Comparison of ENCODE assay signal across 9 cellular contexts in genomic region chr20:56343861-56344381, GRCh38. TPM values are rescaled to one million over a fixed set of nuclear protein-coding genes. Genes with fewer than 3 reads are reported as not detected.
DNase-seq lines count a peak whose midpoint lies in the region; FAIRE-seq and TF ChIP-seq lines count a peak whose summit lies in the region.
"Had no signal": no experiment of that assay in that cellular context is flagged by ENCODE, and none has a peak within 500 bp of the region (broad histone marks: within the 10 kb centered on the region; RNA-seq: fewer than 3 reads in every experiment).

No MANE protein-coding gene starts in this region.

- H3K4me1 ChIP-seq in BLaER1: no peaks in the 10 kb centered on the region
- H3K4me1 ChIP-seq in astrocyte (ENCODE audit: insufficient read depth, low read length): peaks cover 4% of the 10 kb centered on the region

- TF ChIP-seq CTCF in astrocyte (IDR thresholded peaks at IDR 0.05; ENCODE audit: insufficient read depth, low read depth, low read length): peak; percentile 42

- H4K20me1 ChIP-seq in BLaER1: no peaks in the 10 kb centered on the region
- no peaks in the 10 kb centered on the region for H4K20me1 ChIP-seq in astrocyte (ENCODE audit: insufficient read depth, low read length)

- FAIRE-seq in GM19239 (lab: Jason Lieb, UNC): no peak
- FAIRE-seq in astrocyte (lab: Jason Lieb, UNC): no peak

- no peaks in the 10 kb centered on the region for H3K4me1 Mint-ChIP-seq in astrocyte (ENCODE audit: low read depth, unreplicated experiment)

- no peaks in the 10 kb centered on the region for H3K9me3 ChIP-seq in BLaER1
- H3K9me3 ChIP-seq in astrocyte (ENCODE audit: insufficient read depth, low read depth, low read length): no peaks in the 10 kb centered on the region
- H3K9me3 ChIP-seq in iPS-18c (ENCODE audit: control insufficient read depth, insufficient read depth, low read length): no peaks in the 10 kb centered on the region

- no peak overlapping the region for H3K27ac Mint-ChIP-seq in astrocyte (ENCODE audit: unreplicated experiment)

- no peak overlapping the region for H3K9ac ChIP-seq in BLaER1
- no peak overlapping the region for H3K9ac ChIP-seq in astrocyte (ENCODE audit: low read length)
- H3K9ac ChIP-seq: KMS-11 had no signal

- no peaks in the 10 kb centered on the region for H3K36me3 Mint-ChIP-seq in astrocyte (ENCODE audit: low read depth, unreplicated experiment)

- H3K4me3 Mint-ChIP-seq in astrocyte (ENCODE audit: unreplicated experiment): no peak overlapping the region

- H3K79me2 ChIP-seq in astrocyte (ENCODE audit: insufficient read depth, low read length): no peaks in the 10 kb centered on the region

- peaks cover 75% of the 10 kb centered on the region for H3K27me3 Mint-ChIP-seq in astrocyte (ENCODE audit: low read depth, unreplicated experiment)

- peak; percentile 34 for DNase-seq in GM19239 (ENCODE audit: insufficient read length, low spot score)
- DNase-seq in NCI-H69 (lab: John Stamatoyannopoulos, UW): peak; percentile 14
- no peak for DNase-seq in astrocyte (ENCODE audit: low read depth)
- DNase-seq in stimulated activated CD4-positive, alpha-beta T cell treated with anti-CD3 and anti-CD28 coated beads, Interleukin-1b, Interleukin-23, amount 100 ng/mL, for 48 hours: peak; percentile 42
- no peak for DNase-seq in RKO (ENCODE audit: low spot score)
- DNase-seq in COR-L47 (lab: John Stamatoyannopoulos, UW): no peak

- H3K27me3 ChIP-seq in BLaER1 (peaks cover 14% of the 10 kb centered on the region), astrocyte (ENCODE audit: insufficient read depth, low read length) (peaks cover 12% of the 10 kb centered on the region)

- H3K36me3 ChIP-seq in BLaER1: no peaks in the 10 kb centered on the region
- no peaks in the 10 kb centered on the region for H3K36me3 ChIP-seq in astrocyte (ENCODE audit: insufficient read depth, low read length)

- H3K4me3 ChIP-seq in BLaER1: no peak overlapping the region
- H3K4me3 ChIP-seq in astrocyte (ENCODE audit: insufficient read depth, low read depth, low read length): peak overlapping the region; percentile 37
- H3K4me3 ChIP-seq in iPS-18c (ENCODE audit: insufficient read depth, low read depth, low read length): peak overlapping the region; percentile 44

- H3K27ac ChIP-seq in BLaER1: no peak overlapping the region
- H3K27ac ChIP-seq in astrocyte (ENCODE audit: low read depth, low read length): no peak overlapping the region
- H3K27ac ChIP-seq: KMS-11 had no signal

- peaks cover 6% of the 10 kb centered on the region for H3K9me3 Mint-ChIP-seq in astrocyte (ENCODE audit: unreplicated experiment)

- H2AFZ ChIP-seq in astrocyte (ENCODE audit: low read depth, low read length): peak overlapping the region; percentile 77

- H3K4me2 ChIP-seq in BLaER1 (peak overlapping the region; percentile 40), astrocyte (ENCODE audit: low read length) (peak overlapping the region; percentile 81)
- H3K4me2 ChIP-seq: KMS-11 had no signal

RNA-seq across cellular contexts. Expression of gene FAM210B, which starts 14.9 kb away (rescaled TPM):
- 40.5 and 46.3 TPM in 2 replicates for total RNA-seq in astrocyte

RNA-seq across cellular contexts. Expression of gene AURKA, which starts 48.1 kb away (rescaled TPM):
- 10.4 and 14.8 TPM in 2 replicates for total RNA-seq in astrocyte

RNA-seq across cellular contexts. Expression of gene CSTF1, which starts 48.5 kb away (rescaled TPM):
- 28.5 and 30.3 TPM in 2 replicates for total RNA-seq in astrocyte

Comparison
In these comparisons a context has a peak if more than half of its experiments do, and no peak if none do; other contexts are left out.
1. DNase-seq: peak in GM19239 (single experiment), NCI-H69 (single experiment) and stimulated activated CD4-positive, alpha-beta T cell treated with anti-CD3 and anti-CD28 coated beads, Interleukin-1b, Interleukin-23, amount 100 ng/mL, for 48 hours (single experiment); none in astrocyte (single experiment), RKO (single experiment) and COR-L47 (single experiment).